In the genomic region with DNA sequence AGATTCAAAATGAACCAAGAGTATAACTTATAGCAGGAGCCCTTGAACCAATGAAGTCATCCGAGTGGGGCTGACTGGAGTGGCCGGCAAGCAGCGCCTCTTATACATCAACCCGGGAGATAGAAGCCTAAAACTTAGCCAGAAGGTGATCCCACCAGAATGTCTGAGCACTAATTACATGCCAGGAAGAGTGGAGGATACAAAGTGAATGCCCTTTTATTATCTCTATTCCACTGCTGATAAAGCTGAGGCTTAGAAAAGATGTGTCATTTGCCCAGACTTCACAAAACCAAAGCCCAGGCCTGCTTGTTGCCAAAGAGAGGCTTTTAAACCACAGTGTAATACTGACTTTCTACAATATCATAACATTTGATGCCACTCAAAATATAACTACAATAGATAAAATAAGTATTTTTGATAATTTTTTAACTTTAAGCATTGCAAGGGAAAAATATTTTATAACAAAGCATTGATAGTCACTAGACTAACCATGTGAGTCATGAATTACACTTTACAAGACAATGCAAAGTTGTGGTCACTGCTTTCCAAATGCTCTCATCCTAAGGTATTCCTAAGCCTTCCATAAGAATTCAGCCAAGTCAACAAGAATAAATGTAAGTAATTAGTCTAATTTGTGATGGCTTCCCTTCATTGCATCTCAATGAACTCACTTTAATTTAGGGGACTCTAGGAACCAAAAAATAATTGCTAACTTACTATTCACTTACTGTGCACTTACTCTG, we compare ENCODE assay signal across 17 cellular contexts. TPM values are rescaled to one million over a fixed set of nuclear protein-coding genes. Genes with fewer than 3 reads are reported as not detected.
DNase-seq lines count a peak whose midpoint lies in the region; FAIRE-seq and TF ChIP-seq lines count a peak whose summit lies in the region.
"Had no signal": no experiment of that assay in that cellular context is flagged by ENCODE, and none has a peak within 500 bp of the region (broad histone marks: within the 10 kb centered on the region; RNA-seq: fewer than 3 reads in every experiment).

No MANE protein-coding gene starts in this region.

- no peaks in the 10 kb centered on the region for H3K9me2 ChIP-seq in MM.1S (replicated peaks; ENCODE audit: insufficient read depth, low read length)

- no peaks in the 10 kb centered on the region for H3K9me3 Mint-ChIP-seq in mesothelial cell of epicardium
- H3K9me3 Mint-ChIP-seq: naive thymus-derived CD4-positive, alpha-beta T cell had no signal

- no peak overlapping the region for H3K4me3 Mint-ChIP-seq in mesothelial cell of epicardium
- H3K4me3 Mint-ChIP-seq: naive thymus-derived CD4-positive, alpha-beta T cell had no signal

- no peaks in the 10 kb centered on the region for H3K27me3 Mint-ChIP-seq in mesothelial cell of epicardium (ENCODE audit: low read depth)
- H3K27me3 Mint-ChIP-seq: naive thymus-derived CD4-positive, alpha-beta T cell had no signal

- no peaks in the 10 kb centered on the region for H3K36me3 Mint-ChIP-seq in mesothelial cell of epicardium
- H3K36me3 Mint-ChIP-seq: naive thymus-derived CD4-positive, alpha-beta T cell had no signal

- no peaks in the 10 kb centered on the region for H3K4me1 ChIP-seq in colonic mucosa
- peaks cover 4% of the 10 kb centered on the region; the same call in 1 of the 2 replicates for H3K4me1 ChIP-seq in MM.1S (ENCODE audit: low read length)
- H3K4me1 ChIP-seq: BE2C had no signal

- H3K4me3 ChIP-seq in epithelial cell of esophagus (ENCODE audit: low read length) (no peak overlapping the region), colonic mucosa (no peak overlapping the region), MM.1S (ENCODE audit: low read length) (no peak overlapping the region)

- H3K27ac Mint-ChIP-seq in mesothelial cell of epicardium: peak overlapping the region; percentile 30
- H3K27ac Mint-ChIP-seq: naive thymus-derived CD4-positive, alpha-beta T cell had no signal

- TF ChIP-seq CTCF in epithelial cell of esophagus (IDR thresholded peaks at IDR 0.05; ENCODE audit: insufficient read depth, low read depth, low read length, missing control alignments) (no peak), mesothelial cell of epicardium (IDR thresholded peaks at IDR 0.05; ENCODE audit: unreplicated experiment) (no peak), colonic mucosa (IDR thresholded peaks at IDR 0.05) (no peak), MM.1S (IDR thresholded peaks at IDR 0.05; ENCODE audit: low read length) (no peak)

- H3K36me3 ChIP-seq in colonic mucosa (no peaks in the 10 kb centered on the region), MM.1S (replicated peaks; ENCODE audit: insufficient read depth, low read length) (no peaks in the 10 kb centered on the region)
- H3K36me3 ChIP-seq: BE2C had no signal

- intact Hi-C loops in colonic mucosa (cut with DNase I): loop anchor here (5.0 kb wide), 1 partner anchor 54 kb away; no protein-coding TSS in a partner anchor

- H3K27ac ChIP-seq in colonic mucosa (no peak overlapping the region), MM.1S (ENCODE audit: low read length) (no peak overlapping the region)

- H3K79me2 ChIP-seq in MM.1S (ENCODE audit: low read length): no peaks in the 10 kb centered on the region

- H3K9me3 ChIP-seq in colonic mucosa (no peaks in the 10 kb centered on the region), MM.1S (replicated peaks; ENCODE audit: insufficient read depth, low read length) (no peaks in the 10 kb centered on the region)
- H3K9me3 ChIP-seq: BE2C had no signal

- H4K20me1 ChIP-seq in MM.1S (ENCODE audit: insufficient read depth, low read length): no peaks in the 10 kb centered on the region

- peaks cover 30% of the 10 kb centered on the region for H3K4me1 Mint-ChIP-seq in mesothelial cell of epicardium

- FAIRE-seq in RCC 7860 (lab: Jason Lieb, UNC): peak; percentile 96

- DNase-seq in EL: peak; percentile 80
- DNase-seq in RCC 7860 (ENCODE audit: low spot score): peak; percentile 82
- DNase-seq in epithelial cell of esophagus (ENCODE audit: low read depth): peak; percentile 73
- no peak for DNase-seq in mesothelial cell of epicardium (ENCODE audit: low spot score in 2 of 2, unreplicated experiment in 2 of 2)
- no peak for DNase-seq in colonic mucosa
- no peak for DNase-seq in MV-4-11 (lab: John Stamatoyannopoulos, UW)
- no peak for DNase-seq in MM.1S
- DNase-seq in GOT3 (lab: John Stamatoyannopoulos, UW): no peak
- DNase-seq: activated CD4-positive, alpha-beta T cell treated with anti-CD3 and anti-CD28 coated beads for 1 hour; BE2C; DMS79; left cardiac atrium; naive thymus-derived CD4-positive, alpha-beta T cell; NCI-H1092 treated with DMSO at 0.1 percent for 48 hours; NCI-H345; stimulated activated naive CD8-positive, alpha-beta T cell treated with anti-CD3 and anti-CD28 coated beads, Interleukin-15, Interleukin-2, amounts not matched to agents 100 U/mL and 50 U/mL, for 24 hours; T-helper 1 cell had no signal

- H3K27me3 ChIP-seq in colonic mucosa: no peaks in the 10 kb centered on the region
- H3K27me3 ChIP-seq in MM.1S (replicated peaks; ENCODE audit: insufficient read depth, low read length): no peaks in the 10 kb centered on the region
- H3K27me3 ChIP-seq: BE2C had no signal

- H3K4me2 ChIP-seq in MM.1S (ENCODE audit: low read depth, low read length): no peak overlapping the region

- no peak overlapping the region for H2AFZ ChIP-seq in MM.1S (ENCODE audit: low read length)

- H3K9ac ChIP-seq in colonic mucosa (ENCODE audit: low read depth in 2 of 2, low read length in 2 of 2): no peak overlapping the region
- H3K9ac ChIP-seq in MM.1S (ENCODE audit: low read length): no peak overlapping the region

- no peaks in the 10 kb centered on the region for H3F3A ChIP-seq in MM.1S (ENCODE audit: insufficient read depth, low read length)

RNA-seq across cellular contexts. Expression of gene ARID5B, which starts 58.6 kb away (rescaled TPM):
- 50.9 to 52.5 TPM (median 51.4 TPM) in 3 replicates for total RNA-seq in mesothelial cell of epicardium
- 10 to 100 TPM; 18.8 to 27.2 TPM for total RNA-seq in colonic mucosa

Comparison
In these comparisons a context has a peak if more than half of its experiments do, and no peak if none do; other contexts are left out.
1. DNase-seq: peak in EL (single experiment), RCC 7860 (single experiment) and epithelial cell of esophagus (single experiment); none in mesothelial cell of epicardium (0 of 2), colonic mucosa (single experiment), MV-4-11 (single experiment), MM.1S (single experiment) and GOT3 (single experiment).